8 cellular contexts compared by ENCODE assay signal in the genomic region with DNA sequence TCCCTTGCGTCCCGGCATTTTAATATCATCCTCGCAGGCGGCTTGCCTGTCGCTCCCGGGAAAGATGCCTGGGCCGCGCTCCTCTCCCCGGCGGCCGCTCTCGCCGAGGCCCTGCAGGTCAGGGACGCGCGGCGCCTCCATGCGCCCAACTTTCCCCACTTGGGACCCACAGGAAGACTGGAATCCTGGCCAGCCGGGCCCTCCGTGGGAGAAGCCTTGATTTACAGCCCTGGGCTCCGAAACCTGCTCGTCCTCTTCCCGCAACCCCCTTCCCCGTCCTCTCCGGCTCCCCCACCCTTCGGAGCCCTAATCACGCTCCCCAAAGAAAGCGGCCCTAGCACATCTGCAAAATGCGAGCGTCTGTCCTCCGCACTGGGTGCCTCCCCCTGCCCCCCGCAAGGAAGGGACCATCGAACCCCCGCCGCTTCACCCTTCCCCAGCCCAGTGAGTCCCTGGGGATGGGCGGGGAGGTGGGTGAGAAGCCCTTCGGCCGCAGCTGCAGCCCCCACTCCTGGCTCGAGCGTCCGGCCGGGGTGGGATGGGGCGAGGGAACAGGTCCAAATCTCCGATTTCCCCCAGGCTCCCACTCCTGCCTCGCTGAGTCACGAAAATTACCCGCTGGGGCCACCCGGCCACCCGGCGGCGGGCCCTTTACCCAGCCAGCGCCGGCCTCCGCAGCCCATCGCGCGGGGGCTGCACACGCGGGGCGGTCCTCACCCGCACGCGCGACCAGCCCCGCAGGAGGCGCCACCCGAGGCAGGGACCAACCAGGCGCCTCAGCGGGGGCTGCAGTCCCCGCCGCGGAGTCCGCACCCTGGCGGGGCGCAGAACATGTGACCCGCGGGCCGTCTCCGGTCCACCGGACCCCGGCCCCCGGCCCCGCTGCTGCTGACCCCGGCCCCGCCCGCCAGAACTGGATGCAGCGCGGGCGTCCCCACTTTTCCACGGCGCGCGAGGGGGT. TPM values are rescaled to one million over a fixed set of nuclear protein-coding genes. Genes with fewer than 3 reads are reported as not detected.
A peak's percentile ranks its signal among the peaks of the same experiment; 100 is the strongest.
DNase-seq lines count a peak whose midpoint lies in the region; ATAC-seq and TF ChIP-seq lines count a peak whose summit lies in the region.

No MANE protein-coding gene starts in this region.

- H3K4me3 ChIP-seq in cardiac fibroblast (replicated peaks in 1 of 2; ENCODE audit: low read depth in 2 of 2, low read length in 2 of 2) (peak overlapping the region; percentile 66 to 68), lower leg skin (ENCODE audit: low read depth, poor library complexity, severe bottlenecking) (peak overlapping the region; percentile 81), transverse colon (peak overlapping the region; percentile 70 to 94 (median 84))

- H3K4me3 Mint-ChIP-seq in activated CD8-positive, alpha-beta T cell treated with anti-CD3 and anti-CD28 coated beads, Interleukin-2, amount 10 ng/mL, durations not matched to agents 7 days and 5 days, result peak overlapping the region; percentile 25
- no peak overlapping the region for H3K4me3 Mint-ChIP-seq in activated CD8-positive, alpha-beta T cell treated with anti-CD3 and anti-CD28 coated beads for 36 hours

- no peak overlapping the region for H3K27ac Mint-ChIP-seq in activated CD8-positive, alpha-beta T cell treated with anti-CD3 and anti-CD28 coated beads, Interleukin-2, amount 10 ng/mL, durations not matched to agents 7 days and 5 days
- no peak overlapping the region for H3K27ac Mint-ChIP-seq in activated CD8-positive, alpha-beta T cell treated with anti-CD3 and anti-CD28 coated beads for 36 hours

- peaks cover 17% of the 10 kb centered on the region for H3K27me3 ChIP-seq in transverse colon

- peak overlapping the region; percentile 93 to 94 (median 93) for H3K27ac ChIP-seq in transverse colon

- H3K9me3 ChIP-seq in transverse colon, result no peaks in the 10 kb centered on the region

- peaks cover 8% of the 10 kb centered on the region for H3K4me1 Mint-ChIP-seq in activated CD8-positive, alpha-beta T cell treated with anti-CD3 and anti-CD28 coated beads, Interleukin-2, amount 10 ng/mL, durations not matched to agents 7 days and 5 days (ENCODE audit: low read depth)
- H3K4me1 Mint-ChIP-seq in activated CD8-positive, alpha-beta T cell treated with anti-CD3 and anti-CD28 coated beads for 36 hours (ENCODE audit: low read depth), result peaks cover 3% of the 10 kb centered on the region

- CTCF ChIA-PET in activated CD8-positive, alpha-beta T cell treated with anti-CD3 and anti-CD28 coated beads, Interleukin-2, amount 10 ng/mL, durations not matched to agents 7 days and 5 days (lab: Charles Lee), result no interaction called here
- CTCF ChIA-PET in activated CD8-positive, alpha-beta T cell treated with anti-CD3 and anti-CD28 coated beads for 36 hours (lab: Charles Lee), result interaction anchor here (1.7 kb wide), 1 partner anchor 46 kb away, joined by 5 read pairs; no protein-coding TSS in a partner anchor

- H3K36me3 Mint-ChIP-seq in activated CD8-positive, alpha-beta T cell treated with anti-CD3 and anti-CD28 coated beads, Interleukin-2, amount 10 ng/mL, durations not matched to agents 7 days and 5 days (ENCODE audit: low read depth), result no peaks in the 10 kb centered on the region
- H3K36me3 Mint-ChIP-seq in activated CD8-positive, alpha-beta T cell treated with anti-CD3 and anti-CD28 coated beads for 36 hours (ENCODE audit: low read depth), result no peaks in the 10 kb centered on the region

- H3K27me3 Mint-ChIP-seq in activated CD8-positive, alpha-beta T cell treated with anti-CD3 and anti-CD28 coated beads, Interleukin-2, amount 10 ng/mL, durations not matched to agents 7 days and 5 days (ENCODE audit: low read depth), result peaks cover 63% of the 10 kb centered on the region
- peaks cover 66% of the 10 kb centered on the region for H3K27me3 Mint-ChIP-seq in activated CD8-positive, alpha-beta T cell treated with anti-CD3 and anti-CD28 coated beads for 36 hours

- no peak for TF ChIP-seq CTCF in activated CD8-positive, alpha-beta T cell treated with anti-CD3 and anti-CD28 coated beads for 36 hours (IDR thresholded peaks at IDR 0.05)
- no peak for TF ChIP-seq CTCF in cardiac fibroblast (IDR thresholded peaks at IDR 0.05; ENCODE audit: low read depth, low read length)
- no peak for TF ChIP-seq CTCF in lower leg skin (IDR thresholded peaks at IDR 0.05)
- TF ChIP-seq CTCF in transverse colon (IDR thresholded peaks at IDR 0.05), result no peak

- no peaks in the 10 kb centered on the region for H3K36me3 ChIP-seq in transverse colon

- no peak for TF ChIP-seq EP300 in transverse colon (IDR thresholded peaks at IDR 0.05; ENCODE audit: low read depth)

- TF ChIP-seq POLR2A in lower leg skin (IDR thresholded peaks at IDR 0.05), result no peak
- TF ChIP-seq POLR2A in transverse colon (IDR thresholded peaks at IDR 0.05), result no peak

- no peak for DNase-seq in activated CD8-positive, alpha-beta T cell treated with anti-CD3 and anti-CD28 coated beads, Interleukin-2, amount 10 ng/mL, durations not matched to agents 7 days and 5 days
- DNase-seq in activated CD8-positive, alpha-beta T cell treated with anti-CD3 and anti-CD28 coated beads for 36 hours, result no peak
- DNase-seq in cardiac fibroblast (ENCODE audit: low read depth in 2 of 2) (peak in 1 of 2 donors; percentile 17), lower leg skin (ENCODE audit: low spot score in 2 of 2) (no peak), transverse colon (peak; percentile 18), NCI-H2171 treated with DMSO at 0.1 percent for 48 hours (lab: John Stamatoyannopoulos, UW) (no peak), NCI-H2196 treated with DMSO at 0.1 percent for 48 hours (lab: John Stamatoyannopoulos, UW; ENCODE audit: unreplicated experiment) (no peak)

- ATAC-seq in activated CD8-positive, alpha-beta T cell treated with anti-CD3 and anti-CD28 coated beads, Interleukin-2, amount 10 ng/mL, durations not matched to agents 7 days and 5 days, result peak; percentile 14
- ATAC-seq in activated CD8-positive, alpha-beta T cell treated with anti-CD3 and anti-CD28 coated beads for 36 hours, result no peak
- ATAC-seq in HG03439 (IDR thresholded peaks at IDR 0.05; ENCODE audit: unreplicated experiment), result peak; percentile 3

- WGBS in lower leg skin, 2 donors, result 0 to 1% methylated on average over 38 to 78 of the region's 93 CpGs
- WGBS in transverse colon (ENCODE audit: low coverage in 1 of 2), 2 donors, result 4% methylated on average over 65 of the region's 93 CpGs; no CpG with 5 or more reads in 1 of the 2 donors

- intact Hi-C loops in activated CD8-positive, alpha-beta T cell treated with anti-CD3 and anti-CD28 coated beads for 36 hours (cut with micrococcal nuclease), result no loop called here
- intact Hi-C loops in lower leg skin (cut with DNase I; ENCODE audit: low total_unique reads), result no loop called here
- intact Hi-C loops in transverse colon (cut with DNase I; ENCODE audit: low total_unique reads), result no loop called here

- H3K4me1 ChIP-seq in transverse colon, result peaks cover 0 to 16% (median 12%) of the 10 kb centered on the region in 4 donors

- no peaks in the 10 kb centered on the region for H3K9me3 Mint-ChIP-seq in activated CD8-positive, alpha-beta T cell treated with anti-CD3 and anti-CD28 coated beads, Interleukin-2, amount 10 ng/mL, durations not matched to agents 7 days and 5 days (ENCODE audit: insufficient read depth)
- peaks cover 5% of the 10 kb centered on the region for H3K9me3 Mint-ChIP-seq in activated CD8-positive, alpha-beta T cell treated with anti-CD3 and anti-CD28 coated beads for 36 hours

- POLR2A ChIA-PET in activated CD8-positive, alpha-beta T cell treated with anti-CD3 and anti-CD28 coated beads, Interleukin-2, amount 10 ng/mL, durations not matched to agents 7 days and 5 days (lab: Charles Lee), result no interaction called here
- POLR2A ChIA-PET in activated CD8-positive, alpha-beta T cell treated with anti-CD3 and anti-CD28 coated beads for 36 hours (lab: Charles Lee), result no interaction called here

- in situ Hi-C loops in transverse colon (cut with MboI; ENCODE audit: low pct_ligation_motif_present in 1 of 4, low pct_unique_long_range_greater_than_20kb in 1 of 4, low sequenced_read_pairs in 3 of 4), result no loop called here

RNA-seq across cellular contexts. Expression of a gene that starts 0.7 kb away (rescaled TPM):
- not detected for total RNA-seq in activated CD8-positive, alpha-beta T cell treated with anti-CD3 and anti-CD28 coated beads, Interleukin-2, amount 10 ng/mL, durations not matched to agents 7 days and 5 days
- total RNA-seq in activated CD8-positive, alpha-beta T cell treated with anti-CD3 and anti-CD28 coated beads for 36 hours, result under 1 TPM in 1 of 2 experiments, not detected in 1; 0.07 TPM
- 1 to 10 TPM; 6.4 to 9.9 (median 9.5) TPM for total RNA-seq in lower leg skin
- total RNA-seq in transverse colon, result 10 to 100 TPM in 1 of 4 donors, 1 to 10 TPM in 3; 6.4 to 52.3 (median 9.5) TPM

Comparison
In these comparisons a context has a peak if more than half of its experiments do, and no peak if none do; other contexts are left out.
1. RNA of a gene that starts 0.7 kb away (total RNA-seq): 6.4 to 52.3 TPM in transverse colon and 6.4 to 9.9 TPM in lower leg skin; 0.07 TPM in activated CD8-positive, alpha-beta T cell treated with anti-CD3 and anti-CD28 coated beads for 36 hours and not detected in activated CD8-positive, alpha-beta T cell treated with anti-CD3 and anti-CD28 coated beads, Interleukin-2, amount 10 ng/mL, durations not matched to agents 7 days and 5 days; every median in the first group is over 4 times any median in the second.
2. Peak in every context shown above with its lines, with median percentiles within 50 percentile points of each other: H3K4me3 ChIP-seq.